1 cellular context compared by ENCODE assay signal in genomic region chr2:29033656-29034055, GRCh38.
TF ChIP-seq lines count a peak whose summit lies in the region.

No MANE protein-coding gene starts in this region.

TF ChIP-seq in GM23338, 12 proteins besides CTCF, POLR2A, EP300 and RAD21:
- TF ChIP-seq REST (IDR thresholded peaks at IDR 0.05; ENCODE audit: unreplicated experiment): no peak
- no peak for TF ChIP-seq EZH2 (IDR thresholded peaks at IDR 0.05; ENCODE audit: low read depth, unreplicated experiment)
- TF ChIP-seq NANOG (IDR thresholded peaks at IDR 0.05; ENCODE audit: borderline replicate concordance): no peak
- TF ChIP-seq POLR2AphosphoS5 (IDR thresholded peaks at IDR 0.05; ENCODE audit: low read depth): no peak
- no peak for TF ChIP-seq ETS1 (IDR thresholded peaks at IDR 0.05)
- TF ChIP-seq ZNF114 (CRISPR knock-in tag; IDR thresholded peaks at IDR 0.05): no peak
- no peak for TF ChIP-seq ZNF331 (CRISPR knock-in tag; IDR thresholded peaks at IDR 0.05; ENCODE audit: low read depth)
- TF ChIP-seq JUNB (IDR thresholded peaks at IDR 0.05; ENCODE audit: unreplicated experiment): no peak
- no peak for TF ChIP-seq STAT1 (IDR thresholded peaks at IDR 0.05; ENCODE audit: unreplicated experiment)
